Comparison of ENCODE assay signal across 1 cellular context in genomic region chr6:41568585-41569384, GRCh38.
TF ChIP-seq lines count a peak whose summit lies in the region.

No MANE protein-coding gene starts in this region.

TF ChIP-seq in HepG2, 621 proteins besides CTCF, POLR2A, EP300 and RAD21 (continued from another document and continues in another):
- peak; percentile 84; the same call in 1 of the 2 replicates for TF ChIP-seq ZNF414 (CRISPR knock-in tag; IDR thresholded peaks at IDR 0.05)
- peak; percentile 83 for TF ChIP-seq ZNF263 (CRISPR knock-in tag; IDR thresholded peaks at IDR 0.05)
- TF ChIP-seq MYPOP (CRISPR knock-in tag; IDR thresholded peaks at IDR 0.05), result peak; percentile 94
- no peak for TF ChIP-seq ZFP82 (CRISPR knock-in tag; IDR thresholded peaks at IDR 0.05; ENCODE audit: borderline replicate concordance)
- TF ChIP-seq ZNF709 (CRISPR knock-in tag; IDR thresholded peaks at IDR 0.05), result peak; percentile 92; the same call in 1 of the 2 replicates
- no peak for TF ChIP-seq TMF1 (CRISPR knock-in tag; IDR thresholded peaks at IDR 0.05; ENCODE audit: low read depth)
- TF ChIP-seq RARG (CRISPR knock-in tag; IDR thresholded peaks at IDR 0.05; ENCODE audit: low read depth), result no peak
- TF ChIP-seq FOSL2 (CRISPR knock-in tag; IDR thresholded peaks at IDR 0.05), result peak; percentile 88
- no peak for TF ChIP-seq ISX (CRISPR knock-in tag; conservative IDR thresholded peaks at IDR 0.05)
- peak; percentile 91 for TF ChIP-seq KMT2A (CRISPR knock-in tag; IDR thresholded peaks at IDR 0.05)
- no peak for TF ChIP-seq SCMH1 (CRISPR knock-in tag; IDR thresholded peaks at IDR 0.05; ENCODE audit: borderline replicate concordance)
- no peak for TF ChIP-seq CSRNP2 (CRISPR knock-in tag; conservative IDR thresholded peaks at IDR 0.05; ENCODE audit: low read depth)
- peak; percentile 66 for TF ChIP-seq KDM3A (CRISPR knock-in tag; IDR thresholded peaks at IDR 0.05; ENCODE audit: low read depth)
- peak; percentile 16; the same call in 1 of the 2 replicates for TF ChIP-seq POLR2AphosphoS5 (IDR thresholded peaks at IDR 0.05; ENCODE audit: low read depth, low read length)
- TF ChIP-seq MZF1 (CRISPR knock-in tag; IDR thresholded peaks at IDR 0.05; ENCODE audit: borderline replicate concordance), result no peak
- TF ChIP-seq SKIL (CRISPR knock-in tag; IDR thresholded peaks at IDR 0.05; ENCODE audit: borderline replicate concordance), result peak; percentile 96
- TF ChIP-seq KLF6 (CRISPR knock-in tag; IDR thresholded peaks at IDR 0.05), result peak; percentile 64; the same call in 1 of the 2 replicates
- TF ChIP-seq EZH2 (conservative IDR thresholded peaks at IDR 0.05; ENCODE audit: low read depth, low read length), result no peak
- peak; percentile 25; the same call in 1 of the 2 replicates for TF ChIP-seq ATF3 (CRISPR knock-in tag; IDR thresholded peaks at IDR 0.05)
- TF ChIP-seq YEATS4 (CRISPR knock-in tag; IDR thresholded peaks at IDR 0.05; ENCODE audit: borderline replicate concordance), result peak; percentile 76; the same call in 1 of the 2 replicates
- 0 out of 2 replicates have a peak, but pooled peaks have one; percentile 36 for TF ChIP-seq ZNF776 (CRISPR knock-in tag; IDR thresholded peaks at IDR 0.05)
- TF ChIP-seq ZNF781 (CRISPR knock-in tag; IDR thresholded peaks at IDR 0.05; ENCODE audit: borderline replicate concordance, not compliant biosample characterization), result no peak
- peak; percentile 52; the same call in 1 of the 2 replicates for TF ChIP-seq HBP1 (CRISPR knock-in tag; IDR thresholded peaks at IDR 0.05; ENCODE audit: low read depth)
- no peak for TF ChIP-seq GPN1 (CRISPR knock-in tag; IDR thresholded peaks at IDR 0.05; ENCODE audit: borderline replicate concordance)
- TF ChIP-seq ZBTB33 (CRISPR knock-in tag; IDR thresholded peaks at IDR 0.05), result peak; percentile 34; the same call in 1 of the 2 replicates
- peak; percentile 99 for TF ChIP-seq PHF21A (CRISPR knock-in tag; IDR thresholded peaks at IDR 0.05)
- TF ChIP-seq AGO1 (IDR thresholded peaks at IDR 0.05; ENCODE audit: low read depth, low read length, poor library complexity, severe bottlenecking), result no peak
- TF ChIP-seq MIER2 (CRISPR knock-in tag; IDR thresholded peaks at IDR 0.05), result peak; percentile 82
- TF ChIP-seq KDM2A (CRISPR knock-in tag; IDR thresholded peaks at IDR 0.05; ENCODE audit: borderline replicate concordance, low read depth), result peak; percentile 63; the same call in 1 of the 2 replicates
- TF ChIP-seq ZNF296 (CRISPR knock-in tag; conservative IDR thresholded peaks at IDR 0.05), result 0 out of 2 replicates have a peak, but pooled peaks have one; percentile 15
- TF ChIP-seq TARDBP (CRISPR knock-in tag; IDR thresholded peaks at IDR 0.05), result peak; percentile 100
- TF ChIP-seq ZNF672 (CRISPR knock-in tag; IDR thresholded peaks at IDR 0.05), result no peak
- peak; percentile 54; the same call in 1 of the 2 replicates for TF ChIP-seq TFAP4 (IDR thresholded peaks at IDR 0.05; ENCODE audit: borderline replicate concordance, low read depth)
- TF ChIP-seq HMGXB4 (CRISPR knock-in tag; IDR thresholded peaks at IDR 0.05; ENCODE audit: borderline replicate concordance in 1 of 2, low read depth in 1 of 2), result peak; percentile 35 to 83; a peak in 2 of 4 replicates
- no peak; the same call in 1 of the 2 replicates for TF ChIP-seq ATF7 (IDR thresholded peaks at IDR 0.05)
- peak; percentile 91 for TF ChIP-seq ATF7 (CRISPR knock-in tag; IDR thresholded peaks at IDR 0.05)
- peak; percentile 76; the same call in 1 of the 2 replicates for TF ChIP-seq KDM1A (CRISPR knock-in tag; IDR thresholded peaks at IDR 0.05)
- peak; percentile 39; the same call in 1 of the 2 replicates for TF ChIP-seq CBFB (CRISPR knock-in tag; IDR thresholded peaks at IDR 0.05)
- no peak for TF ChIP-seq PCBP2 (optimal IDR thresholded peaks at IDR 0.05; ENCODE audit: low read depth, low read length, poor library complexity, severe bottlenecking)
- peak; percentile 96 for TF ChIP-seq ZNF605 (CRISPR knock-in tag; IDR thresholded peaks at IDR 0.05)
- no peak for TF ChIP-seq PAF1 (CRISPR knock-in tag; IDR thresholded peaks at IDR 0.05)
- peak; percentile 76; the same call in 1 of the 2 replicates for TF ChIP-seq HOXD1 (CRISPR knock-in tag; IDR thresholded peaks at IDR 0.05)
- TF ChIP-seq ZNF639 (CRISPR knock-in tag; conservative IDR thresholded peaks at IDR 0.05), result peak; percentile 88
- no peak for TF ChIP-seq ZNF362 (CRISPR knock-in tag; IDR thresholded peaks at IDR 0.05; ENCODE audit: borderline replicate concordance)
- TF ChIP-seq ZNF652 (CRISPR knock-in tag; IDR thresholded peaks at IDR 0.05; ENCODE audit: borderline replicate concordance, low read depth), result peak; percentile 54; the same call in 1 of the 2 replicates
- TF ChIP-seq NFYB (CRISPR knock-in tag; IDR thresholded peaks at IDR 0.05), result 0 out of 2 replicates have a peak, but pooled peaks have one; percentile 16
- TF ChIP-seq SETDB1 (CRISPR knock-in tag; IDR thresholded peaks at IDR 0.05; ENCODE audit: borderline replicate concordance), result no peak
- peak; percentile 100 for TF ChIP-seq FOXP4 (CRISPR knock-in tag; IDR thresholded peaks at IDR 0.05)
- peak; percentile 90 for TF ChIP-seq SPEN (CRISPR knock-in tag; IDR thresholded peaks at IDR 0.05; ENCODE audit: low read depth)
